2 cellular contexts compared by ENCODE assay signal in genomic region chr3:141338881-141339280, GRCh38.
TF ChIP-seq lines count a peak whose summit lies in the region.

No MANE protein-coding gene starts in this region.

TF ChIP-seq in GM12878, 131 proteins besides CTCF, POLR2A, EP300 and RAD21:
- TF ChIP-seq E4F1 (IDR thresholded peaks at IDR 0.05; ENCODE audit: borderline replicate concordance, partially characterized antibody) (no peak), EGR1 (IDR thresholded peaks at IDR 0.05; ENCODE audit: borderline replicate concordance in 1 of 2, low read depth in 2 of 2, low read length in 2 of 2) (no peak), NR2F1 (conservative IDR thresholded peaks at IDR 0.05) (no peak), SPI1 (IDR thresholded peaks at IDR 0.05; ENCODE audit: borderline replicate concordance, insufficient read depth, low read depth, low read length) (no peak), KDM1A (IDR thresholded peaks at IDR 0.05; ENCODE audit: borderline replicate concordance) (no peak), ZNF384 (IDR thresholded peaks at IDR 0.05; ENCODE audit: borderline replicate concordance, low read depth, low read length) (no peak), STAT3 (IDR thresholded peaks at IDR 0.05; ENCODE audit: low read depth, low read length) (no peak), MYC (IDR thresholded peaks at IDR 0.05; ENCODE audit: insufficient read depth, insufficient read length, insufficient replicate concordance, low read length, severe bottlenecking) (no peak), HDAC6 (IDR thresholded peaks at IDR 0.05; ENCODE audit: unreplicated experiment) (no peak), EED (IDR thresholded peaks at IDR 0.05; ENCODE audit: low read depth) (no peak), ZBTB33 (IDR thresholded peaks at IDR 0.05) (no peak), USF2 (IDR thresholded peaks at IDR 0.05; ENCODE audit: borderline replicate concordance, low read depth, low read length) (no peak), SP1 (IDR thresholded peaks at IDR 0.05; ENCODE audit: low read depth, low read length) (no peak), MAX (IDR thresholded peaks at IDR 0.05; ENCODE audit: low read depth, low read length) (no peak), BCL3 (IDR thresholded peaks at IDR 0.05; ENCODE audit: borderline replicate concordance, insufficient read depth, low read depth, low read length, poor library complexity, severe bottlenecking) (no peak), PML (IDR thresholded peaks at IDR 0.05; ENCODE audit: low read length) (no peak), KLF5 (IDR thresholded peaks at IDR 0.05; ENCODE audit: partially characterized antibody) (no peak), PAX8 (IDR thresholded peaks at IDR 0.05) (no peak), LARP7 (IDR thresholded peaks at IDR 0.05) (no peak)

TF ChIP-seq in HepG2, 621 proteins besides CTCF, POLR2A, EP300 and RAD21:
- no peak for TF ChIP-seq BRCA1 (CRISPR knock-in tag; IDR thresholded peaks at IDR 0.05)
- peak in 1 of 2 experiments; percentile 27; a peak in 2 of 4 replicates for TF ChIP-seq MAFK (conservative IDR thresholded peaks at IDR 0.05 in 1 of 2, IDR thresholded peaks at IDR 0.05 in 1 of 2; ENCODE audit: low read length in 2 of 2)
- TF ChIP-seq MAFF (IDR thresholded peaks at IDR 0.05; ENCODE audit: low read depth, low read length) = 0 out of 2 replicates have a peak, but pooled peaks have one; percentile 6
